ENCODE assay signal across 14 cellular contexts in the genomic region with DNA sequence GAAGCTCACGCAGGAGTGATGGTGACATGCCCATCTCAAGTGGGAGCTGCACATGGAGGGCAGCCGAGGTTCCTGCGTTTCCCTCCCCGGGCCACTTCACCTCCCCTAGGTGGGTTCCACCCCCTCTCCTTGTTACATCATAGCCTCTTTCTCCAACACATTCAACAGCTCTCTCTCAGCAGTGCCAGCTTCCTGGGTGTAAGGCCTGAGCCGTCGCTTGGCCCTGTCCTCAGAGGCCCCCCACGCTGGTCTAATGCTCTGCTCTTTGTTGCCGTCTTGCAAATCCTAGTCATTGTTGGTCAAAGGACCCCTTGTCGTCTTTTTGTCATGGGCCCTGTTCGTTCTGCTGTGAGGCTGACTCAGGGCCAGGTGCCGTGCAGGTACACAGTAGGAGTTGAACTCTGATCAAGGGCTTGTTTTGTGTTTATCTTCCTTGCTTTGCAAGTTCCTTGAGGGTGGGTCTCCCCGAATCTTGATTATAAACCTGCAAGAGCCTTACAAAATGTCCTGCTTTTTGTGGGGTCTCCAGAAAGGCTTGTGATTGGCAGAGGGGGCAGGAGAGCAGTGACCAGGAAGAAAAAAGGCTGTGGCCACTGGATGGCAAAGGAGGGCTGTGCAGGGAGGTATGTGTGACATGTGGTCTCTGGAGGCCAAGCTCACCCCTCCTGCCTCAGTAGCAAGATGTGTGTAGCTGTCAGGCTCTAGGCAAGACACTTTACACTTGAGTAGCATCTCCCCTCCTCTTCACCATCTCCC.
DNase-seq lines count a peak whose midpoint lies in the region; ATAC-seq and TF ChIP-seq lines count a peak whose summit lies in the region.
"Had no signal": no experiment of that assay in that cellular context is flagged by ENCODE, and none has a peak within 500 bp of the region (broad histone marks: within the 10 kb centered on the region; RNA-seq: fewer than 3 reads in every experiment).

No MANE protein-coding gene starts in this region.

- H3K9me3 ChIP-seq in WERI-Rb-1 (ENCODE audit: severe bottlenecking) (no peaks in the 10 kb centered on the region), iPS-20b (ENCODE audit: insufficient read depth, low read depth, low read length) (no peaks in the 10 kb centered on the region), testis (no peaks in the 10 kb centered on the region)

- H3K27me3 Mint-ChIP-seq in activated naive CD4-positive, alpha-beta T cell treated with anti-CD3 and anti-CD28 coated beads for 36 hours (ENCODE audit: low read depth): no peaks in the 10 kb centered on the region

- WGBS in testis, 2 donors: 78 to 90% methylated on average over 12 of the region's 12 CpGs

- no peaks in the 10 kb centered on the region for H3K27me3 ChIP-seq in WERI-Rb-1 (ENCODE audit: insufficient read depth, low read depth, severe bottlenecking)
- no peaks in the 10 kb centered on the region for H3K27me3 ChIP-seq in iPS-20b (ENCODE audit: insufficient read depth, low read length)
- no peaks in the 10 kb centered on the region for H3K27me3 ChIP-seq in testis

- no peak for DNase-seq in activated naive CD4-positive, alpha-beta T cell treated with anti-CD3 and anti-CD28 coated beads for 36 hours
- no peak for DNase-seq in activated naive CD4-positive, alpha-beta T cell treated with Interleukin-2 at 50 U/mL for 16 hours
- DNase-seq in WERI-Rb-1 (no peak), testis (no peak), COR-L47 (lab: John Stamatoyannopoulos, UW) (no peak)
- DNase-seq in activated CD4-positive, CD25-positive, alpha-beta regulatory T cell treated with anti-CD3 and anti-CD28 coated beads, Interleukin-2, amount 50 U/mL, for 72 hours: no peak
- DNase-seq: activated CD8-positive, alpha-beta memory T cell treated with anti-CD3 and anti-CD28 coated beads, Interleukin-2, amount 50 U/mL, for 4 hours; DMS 273 treated with DMSO at 0.1 percent for 48 hours; H7; right cardiac atrium; stimulated activated CD4-positive, alpha-beta T cell treated with anti-CD3 and anti-CD28 coated beads, Interleukin-2, amount 100 ng/mL, for 48 hours had no signal

- H3K36me3 Mint-ChIP-seq in activated naive CD4-positive, alpha-beta T cell treated with anti-CD3 and anti-CD28 coated beads for 36 hours (ENCODE audit: low read depth): no peaks in the 10 kb centered on the region

- peaks cover 46% of the 10 kb centered on the region for H3K4me1 ChIP-seq in iPS-20b (ENCODE audit: insufficient read depth, low read length)
- H3K4me1 ChIP-seq in testis: peaks cover 36% of the 10 kb centered on the region

- H3K9ac ChIP-seq in iPS-20b (ENCODE audit: low read depth, low read length): peak overlapping the region; percentile 34; the same call in 1 of the 2 replicates
- H3K9ac ChIP-seq: KMS-11 had no signal

- H3K9me3 Mint-ChIP-seq in activated naive CD4-positive, alpha-beta T cell treated with anti-CD3 and anti-CD28 coated beads for 36 hours: no peaks in the 10 kb centered on the region

- no peak for ATAC-seq in HG02623 (IDR thresholded peaks at IDR 0.05; ENCODE audit: unreplicated experiment)
- ATAC-seq: right cardiac atrium had no signal

- no peak overlapping the region for H3K4me3 Mint-ChIP-seq in activated naive CD4-positive, alpha-beta T cell treated with anti-CD3 and anti-CD28 coated beads for 36 hours

- H3K27ac Mint-ChIP-seq in activated naive CD4-positive, alpha-beta T cell treated with anti-CD3 and anti-CD28 coated beads for 36 hours: peak overlapping the region; percentile 51

- peaks cover 55% of the 10 kb centered on the region for H3K4me1 Mint-ChIP-seq in activated naive CD4-positive, alpha-beta T cell treated with anti-CD3 and anti-CD28 coated beads for 36 hours (ENCODE audit: low read depth)

- TF ChIP-seq POLR2A in testis (IDR thresholded peaks at IDR 0.05): no peak

- intact Hi-C loops in activated naive CD4-positive, alpha-beta T cell treated with anti-CD3 and anti-CD28 coated beads for 36 hours (cut with micrococcal nuclease): no loop called here
- intact Hi-C loops in testis (cut with DNase I; ENCODE audit: low total_unique reads): no loop called here

- CTCF ChIA-PET in activated naive CD4-positive, alpha-beta T cell treated with anti-CD3 and anti-CD28 coated beads for 36 hours (lab: Charles Lee): interaction anchor here (0.6 to 1.9 kb wide), 4 partner anchors 10 to 506 kb away, joined by 4 to 7 read pairs (median 5); no protein-coding TSS in a partner anchor

- H3K4me3 ChIP-seq in WERI-Rb-1 (ENCODE audit: low read depth, low read length): no peak overlapping the region
- H3K4me3 ChIP-seq in iPS-20b (ENCODE audit: low read length): no peak overlapping the region
- no peak overlapping the region for H3K4me3 ChIP-seq in testis

- TF ChIP-seq CTCF in WERI-Rb-1 (IDR thresholded peaks at IDR 0.05; ENCODE audit: low read depth, low read length) (0 out of 2 replicates have a peak, but pooled peaks have one; percentile 16), testis (IDR thresholded peaks at IDR 0.05) (no peak)

- H3K36me3 ChIP-seq in WERI-Rb-1: peaks cover 38% of the 10 kb centered on the region
- H3K36me3 ChIP-seq in iPS-20b (ENCODE audit: insufficient read depth, low read depth, low read length): 0 out of 2 replicates have a peak, but pooled peaks cover 2% of the 10 kb centered on the region
- H3K36me3 ChIP-seq in testis (ENCODE audit: low read depth, missing control alignments): no peaks in the 10 kb centered on the region

- no peak overlapping the region for H3K27ac ChIP-seq in WERI-Rb-1
- H3K27ac ChIP-seq in iPS-20b (ENCODE audit: low read length): no peak overlapping the region
- peak overlapping the region; percentile 19 to 59 for H3K27ac ChIP-seq in testis

Comparison
In these comparisons a context has a peak if more than half of its experiments do, and no peak if none do; other contexts are left out.
1. H3K27ac ChIP-seq: peak in testis (2 of 2); none in WERI-Rb-1 (single experiment) and iPS-20b (single experiment).